ENCODE assay signal across 8 cellular contexts in the genomic region with DNA sequence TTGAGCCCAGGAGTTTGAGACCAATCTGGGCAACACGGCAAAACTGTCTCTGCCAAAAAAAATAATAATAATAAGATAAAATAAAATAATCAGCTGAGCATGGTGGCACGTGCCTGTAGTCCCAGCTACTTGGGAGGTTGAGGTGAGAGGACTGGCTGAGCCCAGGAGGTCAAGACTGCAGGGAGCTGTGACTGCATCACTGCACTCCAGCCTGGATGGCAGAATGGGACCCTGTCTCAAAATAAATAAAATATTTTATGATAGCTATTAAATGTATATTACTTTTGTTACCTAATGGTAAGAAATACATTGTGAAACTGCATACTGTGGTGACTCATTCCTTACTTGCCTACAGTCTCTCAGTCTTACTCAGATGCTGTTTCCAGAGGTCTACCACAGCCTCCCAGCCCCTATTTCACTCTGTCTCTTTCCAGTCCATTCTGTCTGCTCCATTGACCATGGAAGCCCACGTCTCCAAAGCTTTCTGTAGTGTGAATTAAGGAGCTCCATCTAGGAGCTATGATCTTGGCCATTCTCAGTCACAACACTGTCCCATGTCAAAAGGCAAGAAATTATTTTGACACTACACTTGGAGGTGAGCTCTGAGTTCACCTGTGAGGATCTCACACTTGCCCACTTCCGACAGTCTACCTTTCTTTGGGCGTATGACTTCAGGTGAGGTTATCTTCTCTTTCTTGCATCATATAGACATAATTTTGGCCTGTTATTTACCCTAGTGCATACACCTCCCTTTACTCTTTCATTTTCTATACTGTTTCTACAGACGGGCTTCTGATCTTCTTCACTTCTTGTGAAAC. TPM values are rescaled to one million over a fixed set of nuclear protein-coding genes. Genes with fewer than 3 reads are reported as not detected.
DNase-seq lines count a peak whose midpoint lies in the region; ATAC-seq and TF ChIP-seq lines count a peak whose summit lies in the region.

No MANE protein-coding gene starts in this region.

- H3K27ac ChIP-seq in naive thymus-derived CD4-positive, alpha-beta T cell (ENCODE audit: low read depth, low read length): no peak overlapping the region

- no peaks in the 10 kb centered on the region for H3K36me3 Mint-ChIP-seq in T-helper 1 cell treated with Interleukin-12 subunit alpha and Interleukin-12 subunit beta and Interleukin-4 antibody, amounts not matched to agents 30 μg/mL and 1 μg/mL, for 36 hours (ENCODE audit: low read depth)
- peaks cover 0 to 2% (median 0%) of the 10 kb centered on the region in 5 donors for H3K36me3 Mint-ChIP-seq in naive thymus-derived CD4-positive, alpha-beta T cell
- H3K36me3 Mint-ChIP-seq in nephron progenitor cell (ENCODE audit: low read depth): no peaks in the 10 kb centered on the region

- no peaks in the 10 kb centered on the region for H3K9me3 ChIP-seq in naive thymus-derived CD4-positive, alpha-beta T cell (ENCODE audit: control insufficient read depth in 2 of 3, low read length in 3 of 3)

- ATAC-seq in GM19023 (IDR thresholded peaks at IDR 0.05; ENCODE audit: unreplicated experiment): peak; percentile 94
- peak; percentile 97 for ATAC-seq in HG02852 (IDR thresholded peaks at IDR 0.05; ENCODE audit: unreplicated experiment)
- ATAC-seq in naive thymus-derived CD4-positive, alpha-beta T cell: peak; percentile 50

- H3K9me3 Mint-ChIP-seq in T-helper 1 cell treated with Interleukin-12 subunit alpha and Interleukin-12 subunit beta and Interleukin-4 antibody, amounts not matched to agents 30 μg/mL and 1 μg/mL, for 36 hours: no peaks in the 10 kb centered on the region
- H3K9me3 Mint-ChIP-seq in naive thymus-derived CD4-positive, alpha-beta T cell: peaks cover 0 to 6% (median 0%) of the 10 kb centered on the region in 11 donors
- H3K9me3 Mint-ChIP-seq in nephron progenitor cell: no peaks in the 10 kb centered on the region

- no peaks in the 10 kb centered on the region for H3K27me3 ChIP-seq in naive thymus-derived CD4-positive, alpha-beta T cell (ENCODE audit: control insufficient read depth in 2 of 2, insufficient read depth in 2 of 2, low read length in 2 of 2)

- no peak for TF ChIP-seq CTCF in nephron progenitor cell (IDR thresholded peaks at IDR 0.05)

- peak overlapping the region; percentile 3 for H3K4me3 Mint-ChIP-seq in T-helper 1 cell treated with Interleukin-12 subunit alpha and Interleukin-12 subunit beta and Interleukin-4 antibody, amounts not matched to agents 30 μg/mL and 1 μg/mL, for 36 hours
- H3K4me3 Mint-ChIP-seq in naive thymus-derived CD4-positive, alpha-beta T cell: peak overlapping the region in 1 of 10 donors; percentile 28
- no peak overlapping the region for H3K4me3 Mint-ChIP-seq in nephron progenitor cell

- peaks cover 12% of the 10 kb centered on the region for H3K4me1 Mint-ChIP-seq in T-helper 1 cell treated with Interleukin-12 subunit alpha and Interleukin-12 subunit beta and Interleukin-4 antibody, amounts not matched to agents 30 μg/mL and 1 μg/mL, for 36 hours (ENCODE audit: low read depth)
- peaks cover 9 to 27% (median 17%) of the 10 kb centered on the region in 7 donors for H3K4me1 Mint-ChIP-seq in naive thymus-derived CD4-positive, alpha-beta T cell
- H3K4me1 Mint-ChIP-seq in nephron progenitor cell: no peaks in the 10 kb centered on the region

- intact Hi-C loops in naive thymus-derived CD4-positive, alpha-beta T cell (cut with micrococcal nuclease): loop anchor here (2.0 kb wide), 3 partner anchors 14 to 36 kb away; no protein-coding TSS in a partner anchor

- H3K4me1 ChIP-seq in naive thymus-derived CD4-positive, alpha-beta T cell (ENCODE audit: control insufficient read depth in 2 of 2, insufficient read depth in 2 of 2, low read length in 2 of 2): no peaks in the 10 kb centered on the region

- H3K36me3 ChIP-seq in naive thymus-derived CD4-positive, alpha-beta T cell (ENCODE audit: control insufficient read depth in 2 of 3, insufficient read depth in 3 of 3, low read length in 3 of 3): no peaks in the 10 kb centered on the region

- peak overlapping the region; percentile 67 for H3K27ac Mint-ChIP-seq in T-helper 1 cell treated with Interleukin-12 subunit alpha and Interleukin-12 subunit beta and Interleukin-4 antibody, amounts not matched to agents 30 μg/mL and 1 μg/mL, for 36 hours
- H3K27ac Mint-ChIP-seq in naive thymus-derived CD4-positive, alpha-beta T cell: peak overlapping the region in 3 of 9 donors; percentile 3 to 19 (median 3)
- no peak overlapping the region for H3K27ac Mint-ChIP-seq in nephron progenitor cell

- CTCF ChIA-PET in naive thymus-derived CD4-positive, alpha-beta T cell (lab: Charles Lee): interaction anchor here (1.3 kb wide), 1 partner anchor 37 kb away, joined by 3 read pairs; no protein-coding TSS in a partner anchor

- no peak overlapping the region for H3K4me3 ChIP-seq in naive thymus-derived CD4-positive, alpha-beta T cell (ENCODE audit: low read length)

- peaks cover 52% of the 10 kb centered on the region for H3K27me3 Mint-ChIP-seq in T-helper 1 cell treated with Interleukin-12 subunit alpha and Interleukin-12 subunit beta and Interleukin-4 antibody, amounts not matched to agents 30 μg/mL and 1 μg/mL, for 36 hours (ENCODE audit: low read depth)
- H3K27me3 Mint-ChIP-seq in naive thymus-derived CD4-positive, alpha-beta T cell: peaks cover 0 to 48% (median 0%) of the 10 kb centered on the region in 5 donors
- no peaks in the 10 kb centered on the region for H3K27me3 Mint-ChIP-seq in nephron progenitor cell (ENCODE audit: low read depth, poor library complexity)

- peak in 1 of 9 donors; percentile 42 for DNase-seq in naive thymus-derived CD4-positive, alpha-beta T cell
- no peak for DNase-seq in 8988T
- DNase-seq in nephron progenitor cell: no peak
- no peak for DNase-seq in DMS79 treated with DMSO at 0.1 percent for 48 hours (lab: John Stamatoyannopoulos, UW)
- DNase-seq in globus pallidus (ENCODE audit: low spot score): no peak

- POLR2A ChIA-PET in naive thymus-derived CD4-positive, alpha-beta T cell (lab: Charles Lee): interaction anchor here (0.9 kb wide), 1 partner anchor 9 kb away, joined by 3 read pairs; no protein-coding TSS in a partner anchor

RNA-seq across cellular contexts. Expression of a gene that starts 22.4 kb away (rescaled TPM):
- total RNA-seq in naive thymus-derived CD4-positive, alpha-beta T cell: 10 to 100 TPM; 13.4 to 39.2 (median 36.4) TPM
- 10 to 100 TPM; 23.8 to 51.5 TPM for polyA plus RNA-seq in naive thymus-derived CD4-positive, alpha-beta T cell
